ENCODE assay signal across 13 cellular contexts in the genomic region with DNA sequence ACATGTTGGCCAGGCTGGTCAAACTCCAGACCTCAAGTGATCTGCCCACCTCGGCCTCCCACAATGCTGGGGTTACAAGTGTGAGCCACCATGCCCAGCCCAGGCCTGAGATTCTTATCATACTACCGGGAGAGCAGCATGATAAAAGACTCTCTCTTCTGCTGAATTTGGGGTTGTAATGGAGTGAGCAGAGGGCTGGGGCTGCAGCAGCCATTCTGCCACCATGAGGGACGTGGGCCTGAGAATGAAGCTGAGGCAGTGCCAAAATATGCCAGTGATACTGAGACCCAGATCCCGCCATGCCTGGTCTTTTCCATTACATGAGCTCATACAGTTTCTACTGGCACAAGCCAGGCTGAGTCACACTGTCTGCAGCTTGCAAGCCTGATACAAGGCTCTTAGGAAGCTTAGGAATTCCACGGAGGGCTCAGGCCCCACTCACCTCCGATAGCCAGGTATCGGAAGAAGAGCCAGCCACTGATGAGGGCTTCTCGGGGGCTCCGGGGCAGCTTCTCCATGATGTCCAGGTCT. TPM values are rescaled to one million over a fixed set of nuclear protein-coding genes. Genes with fewer than 3 reads are reported as not detected.
DNase-seq lines count a peak whose midpoint lies in the region; ATAC-seq and TF ChIP-seq lines count a peak whose summit lies in the region.
"Had no signal": no experiment of that assay in that cellular context is flagged by ENCODE, and none has a peak within 500 bp of the region (broad histone marks: within the 10 kb centered on the region; RNA-seq: fewer than 3 reads in every experiment).

No MANE protein-coding gene starts in this region.

- H3K27ac Mint-ChIP-seq in activated CD4-positive, alpha-beta T cell treated with anti-CD3 and anti-CD28 coated beads, Interleukin-2, amount 10 ng/mL, durations not matched to agents 24 days and 14 days = peak overlapping the region; percentile 51
- H3K27ac Mint-ChIP-seq in activated CD4-positive, alpha-beta T cell treated with anti-CD3 and anti-CD28 coated beads for 36 hours = no peak overlapping the region
- no peak overlapping the region for H3K27ac Mint-ChIP-seq in WTC11
- H3K27ac Mint-ChIP-seq: activated CD4-positive, alpha-beta memory T cell treated with anti-CD3 and anti-CD28 coated beads, Interleukin-2, amount 10 ng/mL, durations not matched to agents 7 days and 5 days had no signal

- H3K4me3 Mint-ChIP-seq in activated CD4-positive, alpha-beta T cell treated with anti-CD3 and anti-CD28 coated beads, Interleukin-2, amount 10 ng/mL, durations not matched to agents 24 days and 14 days = no peak overlapping the region
- H3K4me3 Mint-ChIP-seq in activated CD4-positive, alpha-beta T cell treated with anti-CD3 and anti-CD28 coated beads for 36 hours = no peak overlapping the region
- no peak overlapping the region for H3K4me3 Mint-ChIP-seq in WTC11
- H3K4me3 Mint-ChIP-seq: activated CD4-positive, alpha-beta memory T cell treated with anti-CD3 and anti-CD28 coated beads, Interleukin-2, amount 10 ng/mL, durations not matched to agents 7 days and 5 days had no signal

- 75% methylated on average over 9 of the region's 9 CpGs for WGBS in smooth muscle cell (ENCODE audit: low lambda C conversion rate)

- H2AFZ ChIP-seq in smooth muscle cell (ENCODE audit: low read depth) = no peak overlapping the region

- no peaks in the 10 kb centered on the region for H4K20me1 ChIP-seq in smooth muscle cell (ENCODE audit: low read depth)

- no peaks in the 10 kb centered on the region for H3K79me2 ChIP-seq in smooth muscle cell (ENCODE audit: low read depth)

- H3F3A ChIP-seq in smooth muscle cell (ENCODE audit: low read depth) = no peaks in the 10 kb centered on the region

- CTCF ChIA-PET in activated CD4-positive, alpha-beta T cell treated with anti-CD3 and anti-CD28 coated beads for 36 hours (lab: Charles Lee) = interaction anchor here (0.7 to 2.1 kb wide), 3 partner anchors 12 to 71 kb away, joined by 3 to 5 read pairs (median 4); partner anchors contain the start of gene P2RX1
- CTCF ChIA-PET in WTC11 (lab: Charles Lee) = interaction anchor here (0.6 to 3.8 kb wide), 13 partner anchors 12 to 198 kb away, joined by 3 to 85 read pairs (median 6); partner anchors contain the start of gene ATP2A3

- no peak for ATAC-seq in activated CD4-positive, alpha-beta T cell treated with anti-CD3 and anti-CD28 coated beads for 36 hours
- no peak for ATAC-seq in WTC11
- no peak for ATAC-seq in HG03432 (IDR thresholded peaks at IDR 0.05; ENCODE audit: unreplicated experiment)
- ATAC-seq in GM18909 (IDR thresholded peaks at IDR 0.05; ENCODE audit: poor library complexity, unreplicated experiment) = no peak
- no peak for ATAC-seq in HG03108 (IDR thresholded peaks at IDR 0.05; ENCODE audit: unreplicated experiment)

- no peak overlapping the region for H3K4me2 ChIP-seq in smooth muscle cell

- peaks cover 56% of the 10 kb centered on the region for H3K36me3 Mint-ChIP-seq in activated CD4-positive, alpha-beta T cell treated with anti-CD3 and anti-CD28 coated beads, Interleukin-2, amount 10 ng/mL, durations not matched to agents 24 days and 14 days (ENCODE audit: low read depth)
- peaks cover 40% of the 10 kb centered on the region for H3K36me3 Mint-ChIP-seq in activated CD4-positive, alpha-beta T cell treated with anti-CD3 and anti-CD28 coated beads for 36 hours (ENCODE audit: low read depth)
- H3K36me3 Mint-ChIP-seq in WTC11 = peaks cover 23% of the 10 kb centered on the region

- no peak for DNase-seq in activated CD4-positive, alpha-beta T cell treated with anti-CD3 and anti-CD28 coated beads, Interleukin-2, amount 10 ng/mL, durations not matched to agents 24 days and 14 days
- no peak for DNase-seq in activated CD4-positive, alpha-beta T cell treated with anti-CD3 and anti-CD28 coated beads for 36 hours
- DNase-seq in WTC11 (ENCODE audit: low spot score) (no peak), fibroblast of peridontal ligament (ENCODE audit: extremely low read depth) (peak; percentile 28), smooth muscle cell (lab: John Stamatoyannopoulos, UW; ENCODE audit: unreplicated experiment) (no peak)
- DNase-seq: 8988T; activated CD4-positive, alpha-beta memory T cell treated with anti-CD3 and anti-CD28 coated beads, Interleukin-2, amount 10 ng/mL, durations not matched to agents 7 days and 5 days; KG1 had no signal

- H3K4me1 Mint-ChIP-seq in activated CD4-positive, alpha-beta T cell treated with anti-CD3 and anti-CD28 coated beads, Interleukin-2, amount 10 ng/mL, durations not matched to agents 24 days and 14 days = no peaks in the 10 kb centered on the region
- H3K4me1 Mint-ChIP-seq in activated CD4-positive, alpha-beta T cell treated with anti-CD3 and anti-CD28 coated beads for 36 hours = no peaks in the 10 kb centered on the region
- H3K4me1 Mint-ChIP-seq in WTC11 = no peaks in the 10 kb centered on the region

- no peaks in the 10 kb centered on the region for H3K27me3 ChIP-seq in smooth muscle cell (ENCODE audit: low read depth)
- H3K27me3 ChIP-seq: spleen had no signal

- no peak overlapping the region for H3K9ac ChIP-seq in smooth muscle cell (ENCODE audit: low read depth)

- H3K4me3 ChIP-seq in smooth muscle cell = no peak overlapping the region
- H3K4me3 ChIP-seq: spleen had no signal

- no peaks in the 10 kb centered on the region for H3K4me1 ChIP-seq in smooth muscle cell (ENCODE audit: low read depth)

- peak overlapping the region; percentile 48 for H3K27ac ChIP-seq in smooth muscle cell (ENCODE audit: low read depth)

- H3K27me3 Mint-ChIP-seq in activated CD4-positive, alpha-beta T cell treated with anti-CD3 and anti-CD28 coated beads, Interleukin-2, amount 10 ng/mL, durations not matched to agents 24 days and 14 days = no peaks in the 10 kb centered on the region
- no peaks in the 10 kb centered on the region for H3K27me3 Mint-ChIP-seq in activated CD4-positive, alpha-beta T cell treated with anti-CD3 and anti-CD28 coated beads for 36 hours
- H3K27me3 Mint-ChIP-seq in WTC11 (ENCODE audit: low read depth) = no peaks in the 10 kb centered on the region
- H3K27me3 Mint-ChIP-seq: activated CD4-positive, alpha-beta memory T cell treated with anti-CD3 and anti-CD28 coated beads, Interleukin-2, amount 10 ng/mL, durations not matched to agents 7 days and 5 days had no signal

- TF ChIP-seq CTCF in WTC11 (IDR thresholded peaks at IDR 0.05) = no peak
- no peak for TF ChIP-seq CTCF in smooth muscle cell (IDR thresholded peaks at IDR 0.05; ENCODE audit: borderline replicate concordance, insufficient read depth, poor library complexity, severe bottlenecking)

- POLR2A ChIA-PET in activated CD4-positive, alpha-beta T cell treated with anti-CD3 and anti-CD28 coated beads for 36 hours (lab: Charles Lee) = no interaction called here
- POLR2A ChIA-PET in WTC11 (lab: Charles Lee) = interaction anchor here (0.6 to 0.8 kb wide), 2 partner anchors 16 to 29 kb away, joined by 3 to 4 read pairs; no protein-coding TSS in a partner anchor

- intact Hi-C loops in activated CD4-positive, alpha-beta T cell treated with anti-CD3 and anti-CD28 coated beads, Interleukin-2, amount 10 ng/mL, durations not matched to agents 24 days and 14 days (cut with micrococcal nuclease) = no loop called here
- intact Hi-C loops in activated CD4-positive, alpha-beta T cell treated with anti-CD3 and anti-CD28 coated beads for 36 hours (cut with DNase I, micrococcal nuclease) = loop anchor here in 1 of 2 experiments (1.0 kb wide), 1 partner anchor 68 kb away; no protein-coding TSS in a partner anchor

- no peaks in the 10 kb centered on the region for H3K9me3 Mint-ChIP-seq in activated CD4-positive, alpha-beta T cell treated with anti-CD3 and anti-CD28 coated beads, Interleukin-2, amount 10 ng/mL, durations not matched to agents 24 days and 14 days
- no peaks in the 10 kb centered on the region for H3K9me3 Mint-ChIP-seq in activated CD4-positive, alpha-beta T cell treated with anti-CD3 and anti-CD28 coated beads for 36 hours (ENCODE audit: low read depth)
- H3K9me3 Mint-ChIP-seq in WTC11 = no peaks in the 10 kb centered on the region
- H3K9me3 Mint-ChIP-seq: activated CD4-positive, alpha-beta memory T cell treated with anti-CD3 and anti-CD28 coated beads, Interleukin-2, amount 10 ng/mL, durations not matched to agents 7 days and 5 days had no signal

- H3K9me3 ChIP-seq in smooth muscle cell (replicated peaks; ENCODE audit: low read depth) = no peaks in the 10 kb centered on the region
- H3K9me3 ChIP-seq: spleen had no signal

- no peaks in the 10 kb centered on the region for H3K36me3 ChIP-seq in smooth muscle cell (ENCODE audit: low read depth)

TF ChIP-seq in WTC11, 78 proteins besides CTCF, POLR2A, EP300 and RAD21:
- TF ChIP-seq ZNF416 (CRISPR knock-in tag; IDR thresholded peaks at IDR 0.05) = no peak
- peak; percentile 34; the same call in 1 of the 2 replicates for TF ChIP-seq GTF2I (CRISPR knock-in tag; conservative IDR thresholded peaks at IDR 0.05)

RNA-seq across cellular contexts. Expression of gene P2RX1, which starts 19.6 kb away (rescaled TPM):
- 0.47 and 0.78 TPM in 2 replicates for total RNA-seq in activated CD4-positive, alpha-beta T cell treated with anti-CD3 and anti-CD28 coated beads, Interleukin-2, amount 10 ng/mL, durations not matched to agents 24 days and 14 days
- under 1 TPM; 0.72 to 0.89 TPM for total RNA-seq in activated CD4-positive, alpha-beta T cell treated with anti-CD3 and anti-CD28 coated beads for 36 hours
- total RNA-seq in WTC11 (2021) (0.07 TPM in 1 of 3 replicates, not detected in the others), smooth muscle cell (1.3 and 2.4 TPM in 2 replicates)
- 0.47 and 3.2 TPM in 2 replicates for polyA plus RNA-seq in smooth muscle cell
- total RNA-seq: epithelial cell of proximal tubule had no signal

RNA-seq across cellular contexts. Expression of gene ATP2A3, which starts 28.3 kb away (rescaled TPM):
- total RNA-seq in activated CD4-positive, alpha-beta T cell treated with anti-CD3 and anti-CD28 coated beads, Interleukin-2, amount 10 ng/mL, durations not matched to agents 24 days and 14 days = 107 and 110 TPM in 2 replicates
- total RNA-seq in activated CD4-positive, alpha-beta T cell treated with anti-CD3 and anti-CD28 coated beads for 36 hours = 10 to 100 TPM; 92.6 to 98.3 TPM
- total RNA-seq in WTC11 (2021) = 35.6 to 39.1 TPM (median 37.8 TPM) in 3 replicates
- total RNA-seq in smooth muscle cell = 2.9 and 4.2 TPM in 2 replicates
- 4.7 and 7.8 TPM in 2 replicates for polyA plus RNA-seq in smooth muscle cell

RNA-seq across cellular contexts. Expression of gene CAMKK1, which starts 43.0 kb away (rescaled TPM):
- total RNA-seq in activated CD4-positive, alpha-beta T cell treated with anti-CD3 and anti-CD28 coated beads, Interleukin-2, amount 10 ng/mL, durations not matched to agents 24 days and 14 days = 8.6 and 9.2 TPM in 2 replicates
- total RNA-seq in activated CD4-positive, alpha-beta T cell treated with anti-CD3 and anti-CD28 coated beads for 36 hours = 1 to 10 TPM; 4.5 to 5.4 TPM
- total RNA-seq in WTC11 (2021) (8.0 to 9.6 TPM (median 8.7 TPM) in 3 replicates), smooth muscle cell (6.3 and 8.8 TPM in 2 replicates)
- 7.7 and 8.1 TPM in 2 replicates for polyA plus RNA-seq in smooth muscle cell
